12 cellular contexts compared by ENCODE assay signal in genomic region chr9:37033753-37034319, GRCh38.
DNase-seq lines count a peak whose midpoint lies in the region; ATAC-seq, FAIRE-seq and TF ChIP-seq lines count a peak whose summit lies in the region.
"Had no signal": no experiment of that assay in that cellular context is flagged by ENCODE, and none has a peak within 500 bp of the region (broad histone marks: within the 10 kb centered on the region; RNA-seq: fewer than 3 reads in every experiment).

TSS of gene PAX5 (minus strand) at chr9:37034268. CDS start at chr9:37034031, 237 bp downstream.

- no peak for ATAC-seq in stimulated activated memory B cell treated with anti-CD40 and anti-IgM and Interleukin-4, amounts not matched to agents 10 μg/mL and 1 μg/mL and 100 μg/mL, for 72 hours

- no peaks in the 10 kb centered on the region for H3K9me2 ChIP-seq in SU-DHL-6 (replicated peaks; ENCODE audit: insufficient read depth, low read length)

- no peak for TF ChIP-seq CTCF in SU-DHL-6 (IDR thresholded peaks at IDR 0.05; ENCODE audit: insufficient read depth, low read length, poor library complexity, severe bottlenecking)

- H3K4me3 Mint-ChIP-seq in activated T-cell treated with anti-CD3 and anti-CD28 coated beads, Interleukin-2, amount 50 U/mL, for 24 hours, result peak within 1 kb of the TSS; percentile 72
- peak within 1 kb of the TSS; percentile 92 for H3K4me3 Mint-ChIP-seq in stimulated activated memory B cell treated with anti-CD40 and anti-IgM and Interleukin-4, amounts not matched to agents 10 μg/mL and 1 μg/mL and 100 μg/mL, for 72 hours

- H3K9me3 ChIP-seq in SU-DHL-6 (ENCODE audit: insufficient read depth, low read length), result no peaks in the 10 kb centered on the region
- H3K9me3 ChIP-seq in iPS-18a (ENCODE audit: control insufficient read depth, low read depth, low read length), result no peaks in the 10 kb centered on the region

- H3K4me3 ChIP-seq in SU-DHL-6 (ENCODE audit: insufficient read depth, low read length, poor library complexity, severe bottlenecking) (peak within 1 kb of the TSS; percentile 69), iPS-18a (ENCODE audit: low read length) (peak within 1 kb of the TSS; percentile 69)

- H3K4me1 ChIP-seq in iPS-18a (ENCODE audit: control insufficient read depth, low read depth, low read length), result peaks cover 35% of the 10 kb centered on the region

- no peak for FAIRE-seq in urothelium cell line (lab: Jason Lieb, UNC)

- H3K27ac ChIP-seq in SU-DHL-6 (ENCODE audit: low read depth, low read length) (peak within 1 kb of the TSS; percentile 92), iPS-18a (ENCODE audit: low read length) (no peak within 1 kb of the TSS)
- H3K27ac ChIP-seq: C4-2B had no signal

- H3K9me3 Mint-ChIP-seq in activated T-cell treated with anti-CD3 and anti-CD28 coated beads, Interleukin-2, amount 50 U/mL, for 24 hours, result no peaks in the 10 kb centered on the region
- no peaks in the 10 kb centered on the region for H3K9me3 Mint-ChIP-seq in stimulated activated memory B cell treated with anti-CD40 and anti-IgM and Interleukin-4, amounts not matched to agents 10 μg/mL and 1 μg/mL and 100 μg/mL, for 72 hours

- no peaks in the 10 kb centered on the region for H3K36me3 ChIP-seq in SU-DHL-6 (ENCODE audit: low read length)
- no peaks in the 10 kb centered on the region for H3K36me3 ChIP-seq in iPS-18a (ENCODE audit: control insufficient read depth, low read depth, low read length)

- H3F3A ChIP-seq in SU-DHL-6 (ENCODE audit: insufficient read depth), result peaks cover 66% of the 10 kb centered on the region

- no peaks in the 10 kb centered on the region for H3K27me3 ChIP-seq in SU-DHL-6 (ENCODE audit: low read length)
- peaks cover 100% of the 10 kb centered on the region for H3K27me3 ChIP-seq in iPS-18a (ENCODE audit: control insufficient read depth, insufficient read depth, low read length)

- no peaks in the 10 kb centered on the region for H4K20me1 ChIP-seq in SU-DHL-6 (ENCODE audit: low read depth, low read length)

- H3K9ac ChIP-seq in SU-DHL-6 (ENCODE audit: low read length) (peak within 1 kb of the TSS; percentile 80), iPS-18a (ENCODE audit: low read length) (no peak within 1 kb of the TSS)

- peaks cover 97% of the 10 kb centered on the region for H3K27me3 Mint-ChIP-seq in activated T-cell treated with anti-CD3 and anti-CD28 coated beads, Interleukin-2, amount 50 U/mL, for 24 hours
- no peaks in the 10 kb centered on the region for H3K27me3 Mint-ChIP-seq in stimulated activated memory B cell treated with anti-CD40 and anti-IgM and Interleukin-4, amounts not matched to agents 10 μg/mL and 1 μg/mL and 100 μg/mL, for 72 hours

- no peak within 1 kb of the TSS for H3K27ac Mint-ChIP-seq in activated T-cell treated with anti-CD3 and anti-CD28 coated beads, Interleukin-2, amount 50 U/mL, for 24 hours
- H3K27ac Mint-ChIP-seq in stimulated activated memory B cell treated with anti-CD40 and anti-IgM and Interleukin-4, amounts not matched to agents 10 μg/mL and 1 μg/mL and 100 μg/mL, for 72 hours, result peak within 1 kb of the TSS; percentile 96

- DNase-seq in activated T-cell treated with anti-CD3 and anti-CD28 coated beads, Interleukin-2, amount 50 U/mL, for 24 hours, result no peak
- no peak for DNase-seq in activated T-cell treated with anti-CD3 and anti-CD28 coated beads, Interleukin-2, amount 50 U/mL, for 1 hour
- DNase-seq in AG08395 (ENCODE audit: low spot score), result no peak
- DNase-seq in urothelium cell line (ENCODE audit: low spot score), result no peak
- no peak for DNase-seq in hippocampal formation (lab: John Stamatoyannopoulos, UW)
- DNase-seq: effector CD4-positive, alpha-beta T cell; NCI-H2171; occipital lobe had no signal

- H3K36me3 Mint-ChIP-seq in activated T-cell treated with anti-CD3 and anti-CD28 coated beads, Interleukin-2, amount 50 U/mL, for 24 hours (ENCODE audit: low read depth), result no peaks in the 10 kb centered on the region
- H3K36me3 Mint-ChIP-seq in stimulated activated memory B cell treated with anti-CD40 and anti-IgM and Interleukin-4, amounts not matched to agents 10 μg/mL and 1 μg/mL and 100 μg/mL, for 72 hours, result peaks cover 12% of the 10 kb centered on the region

- peak within 1 kb of the TSS; percentile 76 for H2AFZ ChIP-seq in SU-DHL-6 (ENCODE audit: low read depth, low read length, severe bottlenecking)

- H3K4me1 Mint-ChIP-seq in activated T-cell treated with anti-CD3 and anti-CD28 coated beads, Interleukin-2, amount 50 U/mL, for 24 hours (ENCODE audit: low read depth), result peaks cover 57% of the 10 kb centered on the region
- H3K4me1 Mint-ChIP-seq in stimulated activated memory B cell treated with anti-CD40 and anti-IgM and Interleukin-4, amounts not matched to agents 10 μg/mL and 1 μg/mL and 100 μg/mL, for 72 hours, result peaks cover 77% of the 10 kb centered on the region

- H3K79me2 ChIP-seq in SU-DHL-6 (ENCODE audit: insufficient read depth, low read length), result peaks cover 55% of the 10 kb centered on the region

- H3K4me2 ChIP-seq in SU-DHL-6 (ENCODE audit: low read depth, low read length, poor library complexity, severe bottlenecking), result peak within 1 kb of the TSS; percentile 84
